Comparison of ENCODE assay signal across 14 cellular contexts in the genomic region with DNA sequence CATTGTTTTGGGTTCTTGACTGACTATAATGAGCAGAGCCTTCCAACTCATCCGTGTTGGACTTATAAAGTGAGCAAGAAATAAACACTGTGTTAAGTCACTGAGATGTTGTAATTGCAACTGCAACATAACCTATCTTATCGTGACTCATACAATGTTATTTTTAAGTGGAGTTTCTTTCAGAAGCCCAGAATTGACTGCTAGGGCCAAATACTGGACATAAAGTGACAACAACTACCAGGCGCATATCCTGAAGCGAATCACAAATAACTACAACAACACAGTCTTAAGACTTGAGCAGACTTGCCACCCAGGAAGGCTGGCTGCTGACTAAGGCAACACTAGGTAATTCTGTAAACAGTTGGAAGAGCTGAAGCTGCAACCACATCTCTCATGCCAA.
A peak's percentile ranks its signal among the peaks of the same experiment; 100 is the strongest.
DNase-seq lines count a peak whose midpoint lies in the region; ATAC-seq, FAIRE-seq and TF ChIP-seq lines count a peak whose summit lies in the region.
"Had no signal": no experiment of that assay in that cellular context is flagged by ENCODE, and none has a peak within 500 bp of the region (broad histone marks: within the 10 kb centered on the region; RNA-seq: fewer than 3 reads in every experiment).

No MANE protein-coding gene starts in this region.

- intact Hi-C loops in dorsolateral prefrontal cortex (cut with DNase I), result no loop called here

- FAIRE-seq in A549 (lab: Jason Lieb, UNC), result no peak
- FAIRE-seq: endothelial cell of umbilical vein had no signal

- H3K9me3 ChIP-seq in A549, result no peaks in the 10 kb centered on the region

- H3K4me1 ChIP-seq in A549, result 0 out of 3 replicates have a peak, but pooled peaks cover 4% of the 10 kb centered on the region

- no peak for TF ChIP-seq EP300 in A549 (IDR thresholded peaks at IDR 0.05)

- H3K27me3 ChIP-seq in dorsolateral prefrontal cortex, result no peaks in the 10 kb centered on the region

- ATAC-seq in A549 (no peak), GM19351 (IDR thresholded peaks at IDR 0.05; ENCODE audit: unreplicated experiment) (no peak), HG02759 (IDR thresholded peaks at IDR 0.05; ENCODE audit: unreplicated experiment) (no peak)

- TF ChIP-seq RAD21 in A549 (conservative IDR thresholded peaks at IDR 0.05 in 1 of 2, IDR thresholded peaks at IDR 0.05 in 1 of 2), result no peak

- no peak for TF ChIP-seq POLR2A in A549 (IDR thresholded peaks at IDR 0.05; ENCODE audit: low read length)

- CTCF ChIA-PET in A549 (lab: Yijun Ruan, JAX), result no interaction called here

- DNase-seq in A549 (ENCODE audit: low read depth in 1 of 2, low spot score in 1 of 2) (no peak), LHCN-M2 (ENCODE audit: low read depth) (peak; percentile 79), choroid plexus epithelial cell (ENCODE audit: low read depth) (peak; percentile 94), kidney glomerular epithelial cell (lab: John Stamatoyannopoulos, UW) (peak; percentile 9), dorsolateral prefrontal cortex (no peak)
- DNase-seq in stimulated activated CD4-positive, alpha-beta T cell treated with anti-CD3 and anti-CD28 coated beads, Interleukin-2, amount 100 ng/mL, for 24 hours, result no peak
- DNase-seq: ACHN; activated CD8-positive, alpha-beta memory T cell treated with anti-CD3 and anti-CD28 coated beads, Interleukin-2, amount 50 U/mL, for 4 hours; amygdala; nucleus accumbens; stimulated activated CD4-positive, alpha-beta T cell treated with anti-CD3 and anti-CD28 coated beads, Interleukin-2, amount 100 ng/mL, for 48 hours had no signal

- no peak for TF ChIP-seq CTCF in A549 (IDR thresholded peaks at IDR 0.05)
- TF ChIP-seq CTCF in choroid plexus epithelial cell (conservative IDR thresholded peaks at IDR 0.05; ENCODE audit: low read depth, low read length), result no peak
- TF ChIP-seq CTCF in dorsolateral prefrontal cortex (IDR thresholded peaks at IDR 0.05 in 54 of 56, conservative IDR thresholded peaks at IDR 0.05 in 2 of 56; ENCODE audit: low read depth in 1 of 56, partially characterized antibody in 56 of 56), result no peak

- H3K4me2 ChIP-seq in A549, result 0 out of 3 replicates have a peak overlapping the region, but pooled peaks have one; percentile 28

- POLR2A ChIA-PET in A549 (lab: Yijun Ruan, JAX), result no interaction called here

- WGBS in A549 (ENCODE audit: missing lambda C conversion rate), result 29% methylated on average over 3 of the region's 4 CpGs

- H3K27ac ChIP-seq in A549, result no peak overlapping the region
- H3K27ac ChIP-seq in dorsolateral prefrontal cortex, result peak overlapping the region in 26 of 59 donors; percentile 8 to 81 (median 42)

- H3K4me3 ChIP-seq in A549, result no peak overlapping the region
- no peak overlapping the region for H3K4me3 ChIP-seq in choroid plexus epithelial cell (ENCODE audit: low read depth, low read length)
- H3K4me3 ChIP-seq in dorsolateral prefrontal cortex, result no peak overlapping the region

TF ChIP-seq in A549, 52 proteins besides CTCF, POLR2A, EP300 and RAD21:
- no peak for TF ChIP-seq KDM5A (IDR thresholded peaks at IDR 0.05)
- TF ChIP-seq, protein P1, sequence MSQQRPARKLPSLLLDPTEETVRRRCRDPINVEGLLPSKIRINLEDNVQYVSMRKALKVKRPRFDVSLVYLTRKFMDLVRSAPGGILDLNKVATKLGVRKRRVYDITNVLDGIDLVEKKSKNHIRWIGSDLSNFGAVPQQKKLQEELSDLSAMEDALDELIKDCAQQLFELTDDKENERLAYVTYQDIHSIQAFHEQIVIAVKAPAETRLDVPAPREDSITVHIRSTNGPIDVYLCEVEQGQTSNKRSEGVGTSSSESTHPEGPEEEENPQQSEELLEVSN (IDR thresholded peaks at IDR 0.05; ENCODE audit: borderline replicate concordance, low read depth), result no peak

Comparison
In these comparisons a context has a peak if more than half of its experiments do, and no peak if none do; other contexts are left out.
1. DNase-seq: peak in LHCN-M2 (single experiment), choroid plexus epithelial cell (single experiment) and kidney glomerular epithelial cell (single experiment); none in A549 (0 of 2), dorsolateral prefrontal cortex (0 of 10) and stimulated activated CD4-positive, alpha-beta T cell treated with anti-CD3 and anti-CD28 coated beads, Interleukin-2, amount 100 ng/mL, for 24 hours (0 of 2).